In genomic region chr2:68679166-68679916, GRCh38 we compare ENCODE assay signal across 9 cellular contexts. TPM values are rescaled to one million over a fixed set of nuclear protein-coding genes. Genes with fewer than 3 reads are reported as not detected.
DNase-seq lines count a peak whose midpoint lies in the region; ATAC-seq, FAIRE-seq and TF ChIP-seq lines count a peak whose summit lies in the region.
"Not testable (repeated sequence)": the region's sequence is repeated elsewhere in the genome, so short reads cannot be mapped to it uniquely, and the experiment has no call there.
"Had no signal": no experiment of that assay in that cellular context is flagged by ENCODE, and none has a peak within 500 bp of the region (broad histone marks: within the 10 kb centered on the region; RNA-seq: fewer than 3 reads in every experiment).

No MANE protein-coding gene starts in this region.

- TF ChIP-seq CTCF in activated B cell treated with CpG ODN at 0.5 μM for 24 hours (IDR thresholded peaks at IDR 0.05); esophagus muscularis mucosa (IDR thresholded peaks at IDR 0.05); pancreas (IDR thresholded peaks at IDR 0.05); vagina (IDR thresholded peaks at IDR 0.05): not testable (repeated sequence)

- not testable (repeated sequence) for TF ChIP-seq POLR2A in esophagus muscularis mucosa (IDR thresholded peaks at IDR 0.05; ENCODE audit: low read depth); vagina (IDR thresholded peaks at IDR 0.05)

- POLR2A ChIA-PET in activated B cell treated with CpG ODN at 0.5 μM for 24 hours (lab: Charles Lee), result not testable (repeated sequence)

- not testable (repeated sequence) for H3K27me3 ChIP-seq in adipocyte (replicated peaks; ENCODE audit: control insufficient read depth, insufficient read depth, low read length); pancreas; vagina
- peaks cover 0 to 22% (median 0%) of the 10 kb centered on the region in 4 donors for H3K27me3 ChIP-seq in esophagus muscularis mucosa

- not testable (repeated sequence) for FAIRE-seq in pancreas (lab: Jason Lieb, UNC)

- peak overlapping the region; percentile 53 for H3K4me3 Mint-ChIP-seq in activated B cell treated with CpG ODN at 0.5 μM for 24 hours

- H3K36me3 ChIP-seq in ES-I3 (ENCODE audit: insufficient read depth, low read length); adipocyte (ENCODE audit: control insufficient read depth, insufficient read depth, low read length, severe bottlenecking); esophagus muscularis mucosa; pancreas; vagina: not testable (repeated sequence)

- H3K9me3 Mint-ChIP-seq in activated B cell treated with CpG ODN at 0.5 μM for 24 hours, result not testable (repeated sequence)

- 61% methylated on average over 20 of the region's 25 CpGs for WGBS in esophagus muscularis mucosa
- WGBS in pancreas, 2 donors, result 27 to 31% methylated on average over 21 to 24 of the region's 25 CpGs

- not testable (repeated sequence) for TF ChIP-seq EP300 in esophagus muscularis mucosa (IDR thresholded peaks at IDR 0.05)

- H3K36me3 Mint-ChIP-seq in activated B cell treated with CpG ODN at 0.5 μM for 24 hours (ENCODE audit: low read depth), result not testable (repeated sequence)

- CTCF ChIA-PET in activated B cell treated with CpG ODN at 0.5 μM for 24 hours (lab: Charles Lee), result not testable (repeated sequence)

- H3K27me3 Mint-ChIP-seq in activated B cell treated with CpG ODN at 0.5 μM for 24 hours, result not testable (repeated sequence)

- peak overlapping the region; percentile 44; the same call in 1 of the 2 replicates for H3K9ac ChIP-seq in ES-I3 (ENCODE audit: low read depth, low read length)
- H3K9ac ChIP-seq in adipocyte (ENCODE audit: low read length), result not testable (repeated sequence)

- intact Hi-C loops in activated B cell treated with CpG ODN at 0.5 μM for 24 hours (cut with micrococcal nuclease); esophagus muscularis mucosa (cut with DNase I); pancreas (cut with DNase I); vagina (cut with DNase I): not testable (repeated sequence)

- H3K4me3 ChIP-seq in adipocyte (ENCODE audit: low read length), result peak overlapping the region; percentile 17
- H3K4me3 ChIP-seq in esophagus muscularis mucosa, result peak overlapping the region in 3 of 4 donors; percentile 17 to 48 (median 27)
- peak overlapping the region in 2 of 4 donors; percentile 20 to 36 for H3K4me3 ChIP-seq in pancreas
- peak overlapping the region; percentile 19 to 22 for H3K4me3 ChIP-seq in vagina

- H3K4me1 ChIP-seq in ES-I3 (ENCODE audit: insufficient read depth, low read length); adipocyte (ENCODE audit: control insufficient read depth, insufficient read depth, low read length); esophagus muscularis mucosa; pancreas; vagina: not testable (repeated sequence)

- not testable (repeated sequence) for H3K4me1 Mint-ChIP-seq in activated B cell treated with CpG ODN at 0.5 μM for 24 hours

- ATAC-seq in activated B cell treated with CpG ODN at 0.5 μM for 24 hours (ENCODE audit: low read depth); pancreas: not testable (repeated sequence)

- not testable (repeated sequence) for H3K27ac ChIP-seq in esophagus muscularis mucosa (replicated peaks in 1 of 4); pancreas; vagina

- DNase-seq in NCI-H345 treated with DMSO at 0.1 percent for 48 hours (lab: John Stamatoyannopoulos, UW; ENCODE audit: unreplicated experiment) (peak; percentile 57), kidney tubule cell (ENCODE audit: low spot score) (peak; percentile 5), pancreas (peak; percentile 21 to 62 (median 38))
- DNase-seq in activated B cell treated with CpG ODN at 0.5 μM for 24 hours; adipocyte (ENCODE audit: low read depth); esophagus muscularis mucosa (ENCODE audit: extremely low spot score); vagina (ENCODE audit: extremely low spot score in 2 of 2): not testable (repeated sequence)

- not testable (repeated sequence) for H3K9me3 ChIP-seq in ES-I3 (ENCODE audit: control insufficient read depth, insufficient read depth, low read length); adipocyte (ENCODE audit: control insufficient read depth, low read length); pancreas; vagina
- peaks cover 0 to 11% (median 0%) of the 10 kb centered on the region in 4 donors for H3K9me3 ChIP-seq in esophagus muscularis mucosa

- peak overlapping the region; percentile 46 for H3K27ac Mint-ChIP-seq in activated B cell treated with CpG ODN at 0.5 μM for 24 hours

RNA-seq across cellular contexts. Expression of gene PROKR1, which starts 36.0 kb away (rescaled TPM):
- total RNA-seq in activated B cell treated with CpG ODN at 0.5 μM for 24 hours (0.05 and 0.09 TPM in 2 replicates), esophagus muscularis mucosa (not detected), pancreas (not detected), vagina (not detected)
- under 1 TPM; 0.02 to 0.04 TPM for polyA plus RNA-seq in pancreas
- total RNA-seq: osteoblast had no signal

RNA-seq across cellular contexts. Expression of gene ARHGAP25, which starts 55.3 kb away (rescaled TPM):
- 324 and 336 TPM in 2 replicates for total RNA-seq in activated B cell treated with CpG ODN at 0.5 μM for 24 hours
- total RNA-seq in esophagus muscularis mucosa, result 1 to 10 TPM; 3.7 to 9.3 (median 5.4) TPM
- total RNA-seq in pancreas, result 1 to 10 TPM; 1.4 to 8.4 (median 2.0) TPM
- 1 to 10 TPM; 1.4 to 3.6 TPM for polyA plus RNA-seq in pancreas
- 9.6 TPM for total RNA-seq in vagina

Comparison
In these comparisons a context has a peak if more than half of its experiments do, and no peak if none do; other contexts are left out.
1. RNA of gene ARHGAP25, which starts 55.3 kb away (total RNA-seq): 324 to 336 TPM in activated B cell treated with CpG ODN at 0.5 μM for 24 hours; 9.6 TPM in vagina (single experiment), 3.7 to 9.3 TPM in esophagus muscularis mucosa and 1.4 to 8.4 TPM in pancreas; every median in the first group is over 10 times any median in the second.